1 cellular context compared by ENCODE assay signal in the genomic region with DNA sequence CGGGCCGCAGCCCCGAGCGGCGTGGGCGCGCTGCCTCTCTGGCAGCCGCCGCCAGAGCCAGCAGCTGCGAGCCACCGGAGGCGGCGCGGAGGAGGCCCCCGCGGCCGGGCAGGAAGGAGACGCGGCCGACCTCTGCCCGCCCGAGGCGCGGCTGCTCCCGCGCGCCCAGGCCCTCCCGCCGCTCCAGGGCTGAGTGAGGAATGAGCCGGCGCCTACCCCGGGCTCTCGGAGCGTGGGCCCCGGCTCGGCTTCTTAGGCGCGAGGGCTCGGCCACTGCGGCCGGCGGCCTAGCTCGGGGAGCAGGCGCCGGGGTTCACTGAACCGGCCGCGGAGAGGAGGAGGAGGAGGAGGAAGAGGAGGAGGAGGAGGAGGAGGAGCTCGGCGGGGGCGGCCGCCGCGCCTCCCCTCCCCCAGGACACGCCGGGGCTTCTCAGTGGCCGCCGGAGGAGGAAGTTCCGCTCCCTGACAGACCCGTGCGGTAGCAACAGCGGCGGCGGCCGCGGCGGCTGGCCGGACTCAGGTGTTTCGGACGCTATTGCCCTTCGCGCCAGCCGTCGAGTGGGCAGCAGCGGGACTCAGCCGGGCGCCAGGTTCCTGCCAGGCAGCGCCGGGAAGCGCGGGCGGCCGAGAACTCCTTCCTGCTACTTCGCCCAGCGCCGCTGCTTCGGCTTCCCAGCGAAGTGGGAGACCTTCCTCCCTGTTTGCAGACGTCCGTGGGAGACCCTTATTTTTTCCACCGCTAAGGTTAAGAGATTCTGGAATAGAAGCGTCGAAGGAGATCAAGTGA.
TF ChIP-seq lines count a peak whose summit lies in the region.

Gene MAN1A2, plus strand, starts transcription at position 468 of the 787 bp plus-strand sequence. CDS start 735 bp downstream, outside the sequence.

TF ChIP-seq in GM12878, 131 proteins besides CTCF, POLR2A, EP300 and RAD21 (continued from another document and continues in another):
- TF ChIP-seq CUX1 (IDR thresholded peaks at IDR 0.05; ENCODE audit: insufficient replicate concordance, low read depth, low read length) (no peak), ATF2 (IDR thresholded peaks at IDR 0.05; ENCODE audit: low read length) (no peak), NR2C1 (IDR thresholded peaks at IDR 0.05) (peak; percentile 42; the same call in 1 of the 2 replicates), CBX5 (IDR thresholded peaks at IDR 0.05; ENCODE audit: low read depth) (no peak), ATF7 (IDR thresholded peaks at IDR 0.05; ENCODE audit: low read depth) (no peak), MAX (IDR thresholded peaks at IDR 0.05; ENCODE audit: low read depth, low read length) (0 out of 2 replicates have a peak, but pooled peaks have one; percentile 46), NFIC (IDR thresholded peaks at IDR 0.05; ENCODE audit: low read depth, low read length) (no peak), ATF3 (IDR thresholded peaks at IDR 0.05; ENCODE audit: borderline replicate concordance, extremely low read depth, low read depth, low read length) (no peak), IRF4 (IDR thresholded peaks at IDR 0.05; ENCODE audit: low read depth, low read length) (no peak), JUNB (IDR thresholded peaks at IDR 0.05) (no peak), ZBTB4 (CRISPR knock-in tag; IDR thresholded peaks at IDR 0.05) (no peak), SPI1 (IDR thresholded peaks at IDR 0.05; ENCODE audit: borderline replicate concordance, insufficient read depth, low read depth, low read length) (peak; percentile 53), E2F8 (IDR thresholded peaks at IDR 0.05; ENCODE audit: low read depth, partially characterized antibody) (no peak), MLLT1 (IDR thresholded peaks at IDR 0.05) (no peak), SMC3 (IDR thresholded peaks at IDR 0.05; ENCODE audit: borderline replicate concordance, low read length) (no peak), BRCA1 (IDR thresholded peaks at IDR 0.05; ENCODE audit: low read depth, low read length) (no peak), GABPA (IDR thresholded peaks at IDR 0.05; ENCODE audit: low read depth) (peak; percentile 80), NR2F1 (conservative IDR thresholded peaks at IDR 0.05) (peak; percentile 86), FOXK2 (IDR thresholded peaks at IDR 0.05) (no peak), HDAC2 (IDR thresholded peaks at IDR 0.05) (no peak), RB1 (IDR thresholded peaks at IDR 0.05; ENCODE audit: borderline replicate concordance) (no peak), FOXM1 (IDR thresholded peaks at IDR 0.05; ENCODE audit: low read depth, low read length) (no peak), TCF3 (IDR thresholded peaks at IDR 0.05; ENCODE audit: borderline replicate concordance, insufficient read depth, low read depth, low read length) (peak; percentile 51; the same call in 1 of the 2 replicates)
- TF ChIP-seq, protein P1, sequence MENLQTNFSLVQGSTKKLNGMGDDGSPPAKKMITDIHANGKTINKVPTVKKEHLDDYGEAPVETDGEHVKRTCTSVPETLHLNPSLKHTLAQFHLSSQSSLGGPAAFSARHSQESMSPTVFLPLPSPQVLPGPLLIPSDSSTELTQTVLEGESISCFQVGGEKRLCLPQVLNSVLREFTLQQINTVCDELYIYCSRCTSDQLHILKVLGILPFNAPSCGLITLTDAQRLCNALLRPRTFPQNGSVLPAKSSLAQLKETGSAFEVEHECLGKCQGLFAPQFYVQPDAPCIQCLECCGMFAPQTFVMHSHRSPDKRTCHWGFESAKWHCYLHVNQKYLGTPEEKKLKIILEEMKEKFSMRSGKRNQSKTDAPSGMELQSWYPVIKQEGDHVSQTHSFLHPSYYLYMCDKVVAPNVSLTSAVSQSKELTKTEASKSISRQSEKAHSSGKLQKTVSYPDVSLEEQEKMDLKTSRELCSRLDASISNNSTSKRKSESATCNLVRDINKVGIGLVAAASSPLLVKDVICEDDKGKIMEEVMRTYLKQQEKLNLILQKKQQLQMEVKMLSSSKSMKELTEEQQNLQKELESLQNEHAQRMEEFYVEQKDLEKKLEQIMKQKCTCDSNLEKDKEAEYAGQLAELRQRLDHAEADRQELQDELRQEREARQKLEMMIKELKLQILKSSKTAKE (IDR thresholded peaks at IDR 0.05; ENCODE audit: low read depth, poor library complexity, severe bottlenecking) = no peak
- TF ChIP-seq, protein P2, sequence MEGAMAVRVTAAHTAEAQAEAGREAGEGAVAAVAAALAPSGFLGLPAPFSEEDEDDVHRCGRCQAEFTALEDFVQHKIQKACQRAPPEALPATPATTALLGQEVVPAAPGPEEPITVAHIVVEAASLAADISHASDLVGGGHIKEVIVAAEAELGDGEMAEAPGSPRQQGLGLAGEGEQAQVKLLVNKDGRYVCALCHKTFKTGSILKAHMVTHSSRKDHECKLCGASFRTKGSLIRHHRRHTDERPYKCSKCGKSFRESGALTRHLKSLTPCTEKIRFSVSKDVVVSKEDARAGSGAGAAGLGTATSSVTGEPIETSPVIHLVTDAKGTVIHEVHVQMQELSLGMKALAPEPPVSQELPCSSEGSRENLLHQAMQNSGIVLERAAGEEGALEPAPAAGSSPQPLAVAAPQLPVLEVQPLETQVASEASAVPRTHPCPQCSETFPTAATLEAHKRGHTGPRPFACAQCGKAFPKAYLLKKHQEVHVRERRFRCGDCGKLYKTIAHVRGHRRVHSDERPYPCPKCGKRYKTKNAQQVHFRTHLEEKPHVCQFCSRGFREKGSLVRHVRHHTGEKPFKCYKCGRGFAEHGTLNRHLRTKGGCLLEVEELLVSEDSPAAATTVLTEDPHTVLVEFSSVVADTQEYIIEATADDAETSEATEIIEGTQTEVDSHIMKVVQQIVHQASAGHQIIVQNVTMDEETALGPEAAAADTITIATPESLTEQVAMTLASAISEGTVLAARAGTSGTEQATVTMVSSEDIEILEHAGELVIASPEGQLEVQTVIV (IDR thresholded peaks at IDR 0.05; ENCODE audit: borderline replicate concordance, partially characterized antibody) = no peak
